In genomic region chr1:150009604-150010387, GRCh38 we compare ENCODE assay signal across 8 cellular contexts. TPM values are rescaled to one million over a fixed set of nuclear protein-coding genes. Genes with fewer than 3 reads are reported as not detected.
DNase-seq lines count a peak whose midpoint lies in the region; ATAC-seq and TF ChIP-seq lines count a peak whose summit lies in the region.

No MANE protein-coding gene starts in this region.

- H3K36me3 ChIP-seq in HAP-1 (replicated peaks) (peaks cover 4% of the 10 kb centered on the region; the same call in 1 of the 2 replicates), right lobe of liver (peaks cover 0 to 5% (median 0%) of the 10 kb centered on the region in 4 donors)

- H3K27me3 ChIP-seq in HAP-1 (ENCODE audit: low read depth) (no peaks in the 10 kb centered on the region), right lobe of liver (no peaks in the 10 kb centered on the region)

- intact Hi-C loops in right lobe of liver (cut with DNase I), result no loop called here

- TF ChIP-seq CTCF in right lobe of liver (IDR thresholded peaks at IDR 0.05), result no peak

- peak; percentile 45 to 61 (median 50) for ATAC-seq in right lobe of liver

- DNase-seq in COLO668 (lab: John Stamatoyannopoulos, UW; ENCODE audit: unreplicated experiment), result peak; percentile 64
- peak; percentile 38 to 64 for DNase-seq in HAP-1 (ENCODE audit: low spot score in 2 of 2)
- DNase-seq in NCI-H2107 (lab: John Stamatoyannopoulos, UW), result peak; percentile 50
- DNase-seq in activated CD4-positive, alpha-beta T cell treated with anti-CD3 and anti-CD28 coated beads, Interleukin-2, amount 50 U/mL, for 1 hour, result peak; percentile 39
- peak; percentile 47 to 92 for DNase-seq in dermis microvascular lymphatic vessel endothelial cell (ENCODE audit: low read depth in 2 of 2)
- DNase-seq in right lobe of liver, result peak; percentile 53 to 60 (median 60)
- peak; percentile 63 for DNase-seq in stimulated activated CD4-positive, alpha-beta T cell treated with anti-CD3 and anti-CD28 coated beads, Interleukin-4, amount 100 ng/mL, for 1 hour
- no peak for DNase-seq in NOMO-1 treated with dmso at 0.1 percent for 144 hours (lab: John Stamatoyannopoulos, UW; ENCODE audit: unreplicated experiment)

- TF ChIP-seq POLR2A in right lobe of liver (IDR thresholded peaks at IDR 0.05), result no peak

- H3K4me3 ChIP-seq in HAP-1 (peak overlapping the region; percentile 85), right lobe of liver (peak overlapping the region; percentile 74 to 91 (median 77))

- in situ Hi-C loops in HAP-1 (cut with MboI; ENCODE audit: low sequenced_read_pairs), result no loop called here

- H3K4me1 ChIP-seq in HAP-1 (peaks cover 24% of the 10 kb centered on the region), right lobe of liver (peaks cover 0 to 20% (median 4%) of the 10 kb centered on the region in 4 donors)

- H3K9me3 ChIP-seq in HAP-1 (no peaks in the 10 kb centered on the region), right lobe of liver (no peaks in the 10 kb centered on the region)

- H3K27ac ChIP-seq in right lobe of liver, result peak overlapping the region; percentile 95 to 97 (median 97)

- under 1% methylated on average over 29 of the region's 29 CpGs for WGBS in right lobe of liver (ENCODE audit: insufficient coverage, low coverage, low lambda C conversion rate, missing lambda C conversion rate)

RNA-seq across cellular contexts. Expression of gene OTUD7B, which starts 0.7 kb away (rescaled TPM):
- total RNA-seq in dermis microvascular lymphatic vessel endothelial cell (8.7 and 9.6 TPM in 2 replicates), right lobe of liver (10 to 100 TPM in 5 of 6 experiments, 1 to 10 TPM in 1; 9.1 to 22.3 (median 16.8) TPM)

RNA-seq across cellular contexts. Expression of gene VPS45, which starts 57.8 kb away (rescaled TPM):
- total RNA-seq in dermis microvascular lymphatic vessel endothelial cell (18.9 and 22.6 TPM in 2 replicates), right lobe of liver (10 to 100 TPM; 12.5 to 18.2 (median 14.7) TPM)
